ENCODE assay signal across 28 cellular contexts in the genomic region with DNA sequence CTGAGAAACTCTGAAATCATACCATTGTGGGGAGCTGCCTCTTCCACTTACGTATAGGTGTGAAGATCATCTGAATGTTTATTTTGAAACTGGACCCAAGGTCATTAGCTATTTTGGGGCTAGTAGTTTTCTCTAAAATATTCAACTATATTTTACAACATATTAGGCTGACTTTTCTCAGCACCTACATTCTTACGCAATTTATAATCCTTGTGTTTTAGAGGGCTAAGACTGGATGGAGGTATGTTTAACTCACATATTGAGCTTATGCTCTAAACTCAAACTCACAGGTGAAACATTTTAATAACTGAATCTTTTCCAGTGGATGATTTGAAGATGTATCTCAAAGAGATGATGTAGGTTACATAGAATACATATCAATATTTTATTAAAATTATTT. TPM values are rescaled to one million over a fixed set of nuclear protein-coding genes. Genes with fewer than 3 reads are reported as not detected.
"Had no signal": no experiment of that assay in that cellular context is flagged by ENCODE, and none has a peak within 500 bp of the region (broad histone marks: within the 10 kb centered on the region; RNA-seq: fewer than 3 reads in every experiment).

No MANE protein-coding gene starts in this region.

- DNase-seq: colonic mucosa; effector CD8-positive, alpha-beta T cell; endodermal cell; foreskin fibroblast; gastrocnemius medialis; head of caudate nucleus; natural killer cell; sigmoid colon; stimulated activated CD4-positive, alpha-beta T cell treated with anti-CD3 and anti-CD28 coated beads, Interleukin-2, amount 100 ng/mL, for 24 hours; stimulated activated CD4-positive, alpha-beta T cell treated with anti-CD3 and anti-CD28 coated beads, Interleukin-4, amount 100 ng/mL, for 24 hours; stimulated activated naive CD4-positive, alpha-beta T cell treated with Interleukin-2 at 50 U/mL for 16 hours; stomach; tibial artery; upper lobe of left lung had no signal

- H3K4me3 ChIP-seq: colonic mucosa, gastrocnemius medialis, lung, right atrium auricular region, sigmoid colon, stomach, tibial artery, upper lobe of left lung had no signal

- FAIRE-seq: keratinocyte, urothelium cell line had no signal

- H3K27ac Mint-ChIP-seq: dendritic cell treated with granulocyte-macrophage colony-stimulating factor and Interleukin-4, amounts not matched to agents 40 ng/mL and 50 ng/mL, for 4 days; endodermal cell; memory B cell; natural killer cell; progenitor cell of endocrine pancreas; stimulated activated effector memory CD8-positive, alpha-beta T cell treated with anti-CD3 and anti-CD28 coated beads, Interleukin-12 subunit alpha, Interleukin-12 subunit beta, amount 100 ng/mL, for 72 hours had no signal

- H3K27ac ChIP-seq: colonic mucosa, epithelial cell of prostate, gastrocnemius medialis, neutrophil, parathyroid adenoma, sigmoid colon, stomach, tibial artery, upper lobe of left lung had no signal

- H3K27me3 ChIP-seq: colonic mucosa, gastrocnemius medialis, neutrophil, right atrium auricular region, sigmoid colon, stomach, tibial artery, upper lobe of left lung had no signal

- ATAC-seq: esophagus mucosa; gastrocnemius medialis; left lobe of liver; natural killer cell; stimulated activated effector memory CD8-positive, alpha-beta T cell treated with anti-CD3 and anti-CD28 coated beads, Interleukin-12 subunit alpha, Interleukin-12 subunit beta, amount 100 ng/mL, for 72 hours had no signal

- H3K9me3 ChIP-seq: colonic mucosa, gastrocnemius medialis, neutrophil, right atrium auricular region, sigmoid colon, stomach, tibial artery, upper lobe of left lung had no signal

- H3K36me3 Mint-ChIP-seq: memory B cell; natural killer cell; stimulated activated effector memory CD8-positive, alpha-beta T cell treated with anti-CD3 and anti-CD28 coated beads, Interleukin-12 subunit alpha, Interleukin-12 subunit beta, amount 100 ng/mL, for 72 hours had no signal

- H3K4me1 ChIP-seq: colonic mucosa, gastrocnemius medialis, parathyroid adenoma, stomach, upper lobe of left lung had no signal

- H3K9me3 Mint-ChIP-seq: dendritic cell treated with granulocyte-macrophage colony-stimulating factor and Interleukin-4, amounts not matched to agents 40 ng/mL and 50 ng/mL, for 4 days; endodermal cell; memory B cell; neural crest cell had no signal

- H3K9ac ChIP-seq: parathyroid adenoma had no signal

- H3K27me3 Mint-ChIP-seq: memory B cell, progenitor cell of endocrine pancreas had no signal

- H3K79me2 ChIP-seq: parathyroid adenoma had no signal

- H3K36me3 ChIP-seq: colonic mucosa, gastrocnemius medialis, neutrophil, right atrium auricular region, sigmoid colon had no signal

- H2AFZ ChIP-seq: parathyroid adenoma had no signal

- H3K4me1 Mint-ChIP-seq: endodermal cell; natural killer cell; neural crest cell; stimulated activated effector memory CD8-positive, alpha-beta T cell treated with anti-CD3 and anti-CD28 coated beads, Interleukin-12 subunit alpha, Interleukin-12 subunit beta, amount 100 ng/mL, for 72 hours had no signal

- H3K4me3 Mint-ChIP-seq: dendritic cell treated with granulocyte-macrophage colony-stimulating factor and Interleukin-4, amounts not matched to agents 40 ng/mL and 50 ng/mL, for 4 days; endodermal cell; memory B cell; natural killer cell; neural crest cell; stimulated activated effector memory CD8-positive, alpha-beta T cell treated with anti-CD3 and anti-CD28 coated beads, Interleukin-12 subunit alpha, Interleukin-12 subunit beta, amount 100 ng/mL, for 72 hours had no signal

RNA-seq across cellular contexts. Expression of gene EFEMP1, which starts 49.2 kb away (rescaled TPM):
- total RNA-seq: natural killer cell had no signal
